22 cellular contexts compared by ENCODE assay signal in the genomic region with DNA sequence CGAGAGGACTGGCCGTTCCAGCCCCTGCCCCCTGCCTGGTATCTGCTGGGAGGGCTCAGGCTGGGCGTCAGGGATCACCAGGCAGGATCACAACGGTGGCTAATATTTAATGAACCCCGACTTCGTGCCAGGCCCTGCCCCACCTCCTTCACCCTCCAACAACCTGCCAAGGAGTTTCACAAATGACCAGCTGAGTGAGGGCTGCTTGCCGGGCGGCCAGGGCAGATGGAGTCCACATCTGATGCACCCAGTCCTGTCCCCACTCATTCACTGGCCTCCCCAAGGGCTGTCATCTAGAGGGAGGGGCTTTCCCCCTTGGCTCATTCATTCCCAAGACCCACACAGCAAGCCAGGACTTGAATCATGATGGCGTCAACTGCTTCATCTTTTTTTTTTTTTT. TPM values are rescaled to one million over a fixed set of nuclear protein-coding genes. Genes with fewer than 3 reads are reported as not detected.
DNase-seq lines count a peak whose midpoint lies in the region; TF ChIP-seq lines count a peak whose summit lies in the region.
"Had no signal": no experiment of that assay in that cellular context is flagged by ENCODE, and none has a peak within 500 bp of the region (broad histone marks: within the 10 kb centered on the region; RNA-seq: fewer than 3 reads in every experiment).

No MANE protein-coding gene starts in this region.

- no peak for TF ChIP-seq CTCF in endodermal cell (conservative IDR thresholded peaks at IDR 0.05)
- TF ChIP-seq CTCF in thyroid gland (IDR thresholded peaks at IDR 0.05), result no peak
- no peak for TF ChIP-seq CTCF in hepatocyte (IDR thresholded peaks at IDR 0.05; ENCODE audit: poor library complexity)

- no peak overlapping the region for H3K4me2 ChIP-seq in hepatocyte

- peaks cover 12% of the 10 kb centered on the region for H3K4me1 Mint-ChIP-seq in endodermal cell
- H3K4me1 Mint-ChIP-seq: B cell; stimulated activated naive B cell treated with anti-CD40 and anti-IgM and Interleukin-4, amounts not matched to agents 10 μg/mL and 1 μg/mL and 100 μg/mL, for 72 hours had no signal

- no peak overlapping the region for H3K4me3 Mint-ChIP-seq in endodermal cell
- H3K4me3 Mint-ChIP-seq: activated CD8-positive, alpha-beta T cell treated with anti-CD3 and anti-CD28 coated beads for 36 hours; B cell; effector memory CD8-positive, alpha-beta T cell; stimulated activated naive B cell treated with anti-CD40 and anti-IgM and Interleukin-4, amounts not matched to agents 10 μg/mL and 1 μg/mL and 100 μg/mL, for 72 hours had no signal

- H3K4me1 ChIP-seq in endodermal cell (ENCODE audit: control insufficient read depth, insufficient read depth, low read length), result peaks cover 5% of the 10 kb centered on the region
- peaks cover 21 to 24% of the 10 kb centered on the region in 2 donors for H3K4me1 ChIP-seq in thyroid gland
- no peaks in the 10 kb centered on the region for H3K4me1 ChIP-seq in hepatocyte (ENCODE audit: insufficient read depth)

- 87 to 91% methylated on average over 7 to 9 of the region's 9 CpGs for WGBS in endodermal cell (ENCODE audit: insufficient coverage in 1 of 2, insufficient read length in 1 of 2), 2 experiments
- WGBS in thyroid gland, 2 donors, result 25 to 26% methylated on average over 5 to 8 of the region's 9 CpGs
- WGBS in hepatocyte (ENCODE audit: low lambda C conversion rate, missing lambda C conversion rate), result 77% methylated on average over 9 of the region's 9 CpGs

- no peak overlapping the region for H3K9ac ChIP-seq in endodermal cell (ENCODE audit: extremely low read depth, low read length, poor library complexity, severe bottlenecking)

- H3K9me3 ChIP-seq in endodermal cell (ENCODE audit: control insufficient read depth, low read length) (no peaks in the 10 kb centered on the region), thyroid gland (no peaks in the 10 kb centered on the region), hepatocyte (ENCODE audit: low read depth) (no peaks in the 10 kb centered on the region)
- H3K9me3 ChIP-seq: psoas muscle, thoracic aorta had no signal

- no peak overlapping the region for H3K27ac Mint-ChIP-seq in endodermal cell
- H3K27ac Mint-ChIP-seq: activated CD8-positive, alpha-beta T cell treated with anti-CD3 and anti-CD28 coated beads for 36 hours; B cell; effector memory CD8-positive, alpha-beta T cell; stimulated activated naive B cell treated with anti-CD40 and anti-IgM and Interleukin-4, amounts not matched to agents 10 μg/mL and 1 μg/mL and 100 μg/mL, for 72 hours had no signal

- no peaks in the 10 kb centered on the region for H4K20me1 ChIP-seq in hepatocyte (ENCODE audit: insufficient read depth, poor library complexity, severe bottlenecking)

- H2AFZ ChIP-seq in hepatocyte, result no peak overlapping the region

- H3K9me3 Mint-ChIP-seq in endodermal cell, result no peaks in the 10 kb centered on the region
- H3K9me3 Mint-ChIP-seq: activated CD8-positive, alpha-beta T cell treated with anti-CD3 and anti-CD28 coated beads for 36 hours; effector memory CD8-positive, alpha-beta T cell; stimulated activated naive B cell treated with anti-CD40 and anti-IgM and Interleukin-4, amounts not matched to agents 10 μg/mL and 1 μg/mL and 100 μg/mL, for 72 hours had no signal

- no peaks in the 10 kb centered on the region for H3K9me2 ChIP-seq in hepatocyte (replicated peaks; ENCODE audit: insufficient read depth)

- H3K27me3 Mint-ChIP-seq in endodermal cell (ENCODE audit: insufficient read depth), result peaks cover 2% of the 10 kb centered on the region
- H3K27me3 Mint-ChIP-seq: activated CD8-positive, alpha-beta T cell treated with anti-CD3 and anti-CD28 coated beads for 36 hours had no signal

- H3K27me3 ChIP-seq in endodermal cell (ENCODE audit: control insufficient read depth, insufficient read depth, low read length, poor library complexity, severe bottlenecking), result no peaks in the 10 kb centered on the region
- no peaks in the 10 kb centered on the region for H3K27me3 ChIP-seq in thyroid gland
- H3K27me3 ChIP-seq in hepatocyte, result no peaks in the 10 kb centered on the region

- intact Hi-C loops in thyroid gland (cut with DNase I), result no loop called here

- H3K4me3 ChIP-seq in endodermal cell (ENCODE audit: low read length) (no peak overlapping the region), thyroid gland (replicated peaks in 1 of 3) (no peak overlapping the region), hepatocyte (no peak overlapping the region)
- H3K4me3 ChIP-seq: psoas muscle, thoracic aorta had no signal

- TF ChIP-seq POLR2A in thyroid gland (IDR thresholded peaks at IDR 0.05), result no peak

- DNase-seq in DMS79 (lab: John Stamatoyannopoulos, UW), result peak; percentile 18
- DNase-seq in DMS79 treated with DMSO at 0.1 percent for 48 hours (lab: John Stamatoyannopoulos, UW), result no peak
- DNase-seq in endodermal cell, result peak; percentile 42
- peak; percentile 55 for DNase-seq in left kidney (ENCODE audit: low read depth, low spot score)
- peak; percentile 82 to 85 for DNase-seq in thyroid gland
- no peak for DNase-seq in iPS-NIHi11 (ENCODE audit: low spot score)
- DNase-seq in hepatocyte (ENCODE audit: low spot score), result no peak
- no peak for DNase-seq in T1000 (lab: John Stamatoyannopoulos, UW)
- DNase-seq: activated CD4-positive, CD25-positive, alpha-beta regulatory T cell treated with anti-CD3 and anti-CD28 coated beads, Interleukin-2, amount 50 U/mL, for 72 hours; activated CD8-positive, alpha-beta T cell treated with anti-CD3 and anti-CD28 coated beads for 36 hours; activated effector memory CD4-positive, alpha-beta T cell treated with anti-CD3 and anti-CD28 coated beads, Interleukin-2, amount 50 U/mL, for 16 hours; activated T-cell treated with anti-CD3 and anti-CD28 coated beads for 4 hours; DND-41; effector memory CD8-positive, alpha-beta T cell; NCI-H2107; NCI-H524; psoas muscle; stimulated activated CD4-positive, alpha-beta T cell treated with anti-CD3 and anti-CD28 coated beads, Interleukin-2, amount 100 ng/mL, for 48 hours; stimulated activated naive B cell treated with anti-CD40 and anti-IgM and Interleukin-4, amounts not matched to agents 10 μg/mL and 1 μg/mL and 100 μg/mL, for 72 hours had no signal

- H3K27ac ChIP-seq in endodermal cell (ENCODE audit: low read depth, low read length) (no peak overlapping the region), thyroid gland (peak overlapping the region; percentile 45 to 49 (median 48)), hepatocyte (no peak overlapping the region)
- H3K27ac ChIP-seq: 22Rv1, psoas muscle, thoracic aorta had no signal

- H3K36me3 Mint-ChIP-seq in endodermal cell (ENCODE audit: low read depth), result no peaks in the 10 kb centered on the region
- H3K36me3 Mint-ChIP-seq: stimulated activated naive B cell treated with anti-CD40 and anti-IgM and Interleukin-4, amounts not matched to agents 10 μg/mL and 1 μg/mL and 100 μg/mL, for 72 hours had no signal

- H3K79me2 ChIP-seq in hepatocyte, result no peaks in the 10 kb centered on the region

- H3K36me3 ChIP-seq in endodermal cell (ENCODE audit: control insufficient read depth, insufficient read depth, low read length) (no peaks in the 10 kb centered on the region), thyroid gland (no peaks in the 10 kb centered on the region), hepatocyte (replicated peaks; ENCODE audit: insufficient read depth, low read depth) (no peaks in the 10 kb centered on the region)
- H3K36me3 ChIP-seq: thoracic aorta had no signal

RNA-seq across cellular contexts. Expression of a gene that starts 17.5 kb away (rescaled TPM):
- total RNA-seq in endodermal cell, result 10 to 100 TPM; 46.8 to 49.6 TPM
- 28.8 TPM for polyA plus RNA-seq in endodermal cell (2013, experiment 1 of 2)
- 24.7 TPM for polyA plus RNA-seq in endodermal cell (2013, experiment 2 of 2)
- total RNA-seq in thyroid gland, result 10 to 100 TPM in 3 of 4 donors, 1 to 10 TPM in 1; 9.3 to 21.4 (median 10.9) TPM
- total RNA-seq in hepatocyte, result 6.1 and 9.9 TPM in 2 replicates
- polyA plus RNA-seq in hepatocyte, result 25.7 and 36.8 TPM in 2 replicates

RNA-seq across cellular contexts. Expression of a gene that starts 27.5 kb away (rescaled TPM):
- total RNA-seq in endodermal cell (10 to 100 TPM; 66.9 to 71.4 TPM), thyroid gland (10 to 100 TPM; 32.5 to 86.4 (median 57.6) TPM), hepatocyte (24.1 and 29.2 TPM in 2 replicates)
- polyA plus RNA-seq in endodermal cell (2013, experiment 1 of 2), result 52.3 TPM
- polyA plus RNA-seq in endodermal cell (2013, experiment 2 of 2), result 45.0 TPM
- polyA plus RNA-seq in hepatocyte, result 30.8 and 32.0 TPM in 2 replicates

RNA-seq across cellular contexts. Expression of a gene that starts 41.0 kb away (rescaled TPM):
- total RNA-seq in endodermal cell (1 to 10 TPM; 1.5 to 1.6 TPM), thyroid gland (under 1 TPM; 0.11 to 0.88 (median 0.62) TPM), hepatocyte (0.12 and 0.20 TPM in 2 replicates)
- polyA plus RNA-seq in endodermal cell (2013, experiment 1 of 2), result 0.57 TPM
- 0.70 TPM for polyA plus RNA-seq in endodermal cell (2013, experiment 2 of 2)
- 0.15 TPM in 1 of 2 replicates, not detected in the other for polyA plus RNA-seq in hepatocyte
- total RNA-seq: thoracic aorta had no signal

RNA-seq across cellular contexts. Expression of a gene that starts 58.6 kb away (rescaled TPM):
- total RNA-seq in endodermal cell (10 to 100 TPM; 41.8 to 64.4 TPM), thyroid gland (10 to 100 TPM; 15.5 to 25.4 (median 25.2) TPM), hepatocyte (19.7 and 22.0 TPM in 2 replicates)
- polyA plus RNA-seq in endodermal cell (2013, experiment 1 of 2), result 41.6 TPM
- polyA plus RNA-seq in endodermal cell (2013, experiment 2 of 2), result 36.6 TPM
- 29.3 and 33.3 TPM in 2 replicates for polyA plus RNA-seq in hepatocyte

Comparison
In these comparisons a context has a peak if more than half of its experiments do, and no peak if none do; other contexts are left out.
1. DNase-seq: peak in DMS79 (single experiment), endodermal cell (single experiment), left kidney (single experiment) and thyroid gland (2 of 2); none in DMS79 treated with DMSO at 0.1 percent for 48 hours (single experiment), iPS-NIHi11 (single experiment), hepatocyte (single experiment) and T1000 (single experiment).
2. H3K27ac ChIP-seq: peak in thyroid gland (3 of 3); none in endodermal cell (single experiment) and hepatocyte (single experiment).